8 cellular contexts compared by ENCODE assay signal in genomic region chr18:63439334-63439733, GRCh38. TPM values are rescaled to one million over a fixed set of nuclear protein-coding genes. Genes with fewer than 3 reads are reported as not detected.
DNase-seq lines count a peak whose midpoint lies in the region; ATAC-seq and TF ChIP-seq lines count a peak whose summit lies in the region.

No MANE protein-coding gene starts in this region.

- no peak overlapping the region for H3K4me3 ChIP-seq in OCI-LY1 (ENCODE audit: low read depth, low read length, poor library complexity, severe bottlenecking)
- no peak overlapping the region for H3K4me3 ChIP-seq in fibroblast of pulmonary artery (replicated peaks; ENCODE audit: low read depth, low read length)
- H3K4me3 ChIP-seq in neural progenitor cell, result no peak overlapping the region
- H3K4me3 ChIP-seq in aorta (ENCODE audit: low read length in 2 of 2), result no peak overlapping the region

- DNase-seq in Right ventricle myocardium inferior (ENCODE audit: missing footprints), result no peak
- no peak for DNase-seq in cardiac septum (ENCODE audit: low spot score)
- DNase-seq in HUDEP-2 (lab: John Stamatoyannopoulos, UW; ENCODE audit: unreplicated experiment in 76 of 76), result peak in 41 of 76 experiments; percentile 3 to 67 (median 25)
- DNase-seq in activated T-helper 1 cell treated with Interleukin-2 at 50 U/mL for 16 hours (ENCODE audit: low read depth), result peak; percentile 3
- peak; percentile 83 for DNase-seq in fibroblast of pulmonary artery (ENCODE audit: low read depth)
- DNase-seq in neural progenitor cell (ENCODE audit: low spot score), result peak; percentile 71
- DNase-seq in aorta, result no peak

- H3K36me3 Mint-ChIP-seq in neural progenitor cell, result no peaks in the 10 kb centered on the region

- H3K36me3 ChIP-seq in OCI-LY1 (ENCODE audit: insufficient read depth, low read length) (no peaks in the 10 kb centered on the region), neural progenitor cell (no peaks in the 10 kb centered on the region), aorta (ENCODE audit: control insufficient read depth in 1 of 2, insufficient read depth in 2 of 2, low read length in 1 of 2) (no peaks in the 10 kb centered on the region)

- H3F3A ChIP-seq in OCI-LY1 (ENCODE audit: insufficient read depth, low read length), result no peaks in the 10 kb centered on the region
- H3F3A ChIP-seq in neural progenitor cell (ENCODE audit: low read depth), result no peaks in the 10 kb centered on the region

- H3K4me1 ChIP-seq in OCI-LY1 (ENCODE audit: insufficient read depth, low read length, severe bottlenecking) (peaks cover under 1% of the 10 kb centered on the region), neural progenitor cell (no peaks in the 10 kb centered on the region), aorta (ENCODE audit: control insufficient read depth in 1 of 2, insufficient read depth in 2 of 2, low read length in 2 of 2) (no peaks in the 10 kb centered on the region)

- H2AFZ ChIP-seq in OCI-LY1 (ENCODE audit: low read length) (no peak overlapping the region), neural progenitor cell (replicated peaks) (no peak overlapping the region)

- no peak overlapping the region for H3K9ac ChIP-seq in OCI-LY1 (ENCODE audit: low read length)
- H3K9ac ChIP-seq in neural progenitor cell, result no peak overlapping the region

- no peaks in the 10 kb centered on the region for H3K27me3 ChIP-seq in OCI-LY1 (ENCODE audit: insufficient read depth, low read length)
- no peaks in the 10 kb centered on the region for H3K27me3 ChIP-seq in neural progenitor cell
- H3K27me3 ChIP-seq in aorta (ENCODE audit: control insufficient read depth in 1 of 2, insufficient read depth in 2 of 2, low read length in 1 of 2), result no peaks in the 10 kb centered on the region

- intact Hi-C loops in Right ventricle myocardium inferior (cut with DNase I) (loop anchor here (2.0 to 5.0 kb wide), 2 partner anchors 95 to 422 kb away; no protein-coding TSS in a partner anchor), cardiac septum (cut with DNase I) (loop anchor here (1.0 kb wide), 1 partner anchor 94 kb away; no protein-coding TSS in a partner anchor), aorta (cut with DNase I) (loop anchor here (2.0 to 10.0 kb wide), 6 partner anchors 87 to 725 kb away; partner anchors contain the start of gene PHLPP1 (in 1 of the 2))

- ATAC-seq in Right ventricle myocardium inferior, result peak; percentile 68
- ATAC-seq in aorta (ENCODE audit: low FRiP score), result peak; percentile 89

- peaks cover 7% of the 10 kb centered on the region for H3K4me1 Mint-ChIP-seq in neural progenitor cell

- H3K9me3 ChIP-seq in OCI-LY1 (ENCODE audit: low read length) (no peaks in the 10 kb centered on the region), neural progenitor cell (ENCODE audit: low read depth) (no peaks in the 10 kb centered on the region), aorta (ENCODE audit: control insufficient read depth, low read length) (no peaks in the 10 kb centered on the region)

- 1 to 2% methylated on average over 6 of the region's 6 CpGs for WGBS in aorta, 2 donors

- H3K79me2 ChIP-seq in OCI-LY1 (ENCODE audit: insufficient read depth, low read length), result no peaks in the 10 kb centered on the region
- no peaks in the 10 kb centered on the region for H3K79me2 ChIP-seq in neural progenitor cell (ENCODE audit: low read depth)

- H3K9me2 ChIP-seq in OCI-LY1 (ENCODE audit: low read depth, low read length), result no peaks in the 10 kb centered on the region

- no peak overlapping the region for H3K27ac Mint-ChIP-seq in neural progenitor cell

- H3K9me3 Mint-ChIP-seq in neural progenitor cell, result no peaks in the 10 kb centered on the region

- peaks cover 4% of the 10 kb centered on the region for H3K27me3 Mint-ChIP-seq in neural progenitor cell (ENCODE audit: insufficient read depth, low read depth)

- H4K20me1 ChIP-seq in OCI-LY1 (ENCODE audit: insufficient read depth, low read length) (no peaks in the 10 kb centered on the region), neural progenitor cell (ENCODE audit: low read depth) (no peaks in the 10 kb centered on the region)

- no peak overlapping the region for H3K27ac ChIP-seq in OCI-LY1 (ENCODE audit: low read depth, low read length, poor library complexity, severe bottlenecking)
- H3K27ac ChIP-seq in neural progenitor cell, result no peak overlapping the region
- no peak overlapping the region for H3K27ac ChIP-seq in aorta (ENCODE audit: low read depth in 1 of 2, low read length in 2 of 2)

- no peak overlapping the region for H3K4me3 Mint-ChIP-seq in neural progenitor cell

- H3K4me2 ChIP-seq in OCI-LY1 (ENCODE audit: low read length) (no peak overlapping the region), neural progenitor cell (no peak overlapping the region)

- peak; percentile 89 for TF ChIP-seq CTCF in OCI-LY1 (IDR thresholded peaks at IDR 0.05; ENCODE audit: low read length)
- peak; percentile 85 for TF ChIP-seq CTCF in fibroblast of pulmonary artery (IDR thresholded peaks at IDR 0.05; ENCODE audit: low read length, missing control alignments)
- TF ChIP-seq CTCF in neural progenitor cell (IDR thresholded peaks at IDR 0.05), result peak; percentile 89

RNA-seq across cellular contexts. Expression of gene VPS4B, which starts 17.1 kb away (rescaled TPM):
- 20.4 TPM for total RNA-seq in Right ventricle myocardium inferior
- 22.4 TPM for total RNA-seq in cardiac septum
- 25.4 and 42.2 TPM in 2 replicates for total RNA-seq in neural progenitor cell (ENCODE audit: low replicate concordance)
- total RNA-seq in aorta, result 10 to 100 TPM; 53.5 to 58.3 TPM
- polyA plus RNA-seq in aorta, result 10 to 100 TPM; 22.3 to 26.2 TPM

RNA-seq across cellular contexts. Expression of gene SERPINB5, which starts 37.4 kb away (rescaled TPM):
- not detected for total RNA-seq in Right ventricle myocardium inferior
- not detected for total RNA-seq in cardiac septum
- 0.09 TPM in 1 of 2 replicates, not detected in the other for total RNA-seq in neural progenitor cell (ENCODE audit: low replicate concordance)
- total RNA-seq in aorta, result not detected
- polyA plus RNA-seq in aorta, result 1 to 10 TPM in 1 of 2 donors, under 1 TPM in 1; 0.10 to 2.3 TPM

Comparison
In these comparisons a context has a peak if more than half of its experiments do, and no peak if none do; other contexts are left out.
1. DNase-seq: peak in HUDEP-2 (41 of 76), activated T-helper 1 cell treated with Interleukin-2 at 50 U/mL for 16 hours (single experiment), fibroblast of pulmonary artery (single experiment) and neural progenitor cell (single experiment); none in Right ventricle myocardium inferior (single experiment), cardiac septum (single experiment) and aorta (0 of 2).
2. Peak in every context shown above with its lines, with median percentiles within 50 percentile points of each other: CTCF ChIP-seq.